1 cellular context compared by ENCODE assay signal in the genomic region with DNA sequence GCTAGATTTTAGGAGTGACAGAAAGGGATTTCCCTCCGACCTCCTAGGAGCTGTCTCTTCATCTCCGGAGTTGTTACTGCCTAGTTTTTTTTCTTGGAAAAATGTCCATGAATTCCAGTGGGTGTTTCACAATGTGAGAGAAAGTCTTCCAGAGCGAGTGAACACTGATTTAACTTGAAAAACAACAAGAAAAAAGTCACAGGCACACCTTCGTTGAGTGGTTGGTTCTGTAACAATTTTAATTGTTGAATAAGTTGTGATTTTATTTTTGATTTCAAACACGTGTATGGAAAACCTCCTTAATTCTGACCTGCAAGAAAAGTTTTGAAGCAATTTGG.
TF ChIP-seq lines count a peak whose summit lies in the region.

No MANE protein-coding gene starts in this region.

TF ChIP-seq in A549, 52 proteins besides CTCF, POLR2A, EP300 and RAD21 (continued from another document):
- TF ChIP-seq FOSL2 (IDR thresholded peaks at IDR 0.05) = no peak
- no peak for TF ChIP-seq FOSL2 (CRISPR knock-in tag; IDR thresholded peaks at IDR 0.05)
- TF ChIP-seq CEBPB (IDR thresholded peaks at IDR 0.05) = no peak
- TF ChIP-seq CHD4 (IDR thresholded peaks at IDR 0.05; ENCODE audit: borderline replicate concordance) = no peak
